9 cellular contexts compared by ENCODE assay signal in the genomic region with DNA sequence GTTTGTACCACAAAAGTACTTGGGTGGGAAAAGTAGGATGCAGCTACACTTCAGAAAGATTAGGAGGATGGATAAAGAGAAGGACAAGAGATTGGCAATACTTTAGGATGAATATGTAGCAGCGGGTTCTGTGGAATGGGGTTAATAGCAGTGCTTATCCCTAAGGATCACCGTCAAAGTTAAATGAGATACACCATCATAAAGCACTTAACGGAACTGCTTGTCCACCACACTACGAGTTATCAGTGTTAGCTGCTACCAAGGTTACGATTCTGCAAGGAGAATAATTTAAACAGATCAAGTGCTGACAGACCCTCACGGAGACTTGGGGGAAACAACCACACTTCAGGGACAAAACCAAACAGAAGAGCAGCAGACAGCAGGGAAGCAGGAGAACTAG. TPM values are rescaled to one million over a fixed set of nuclear protein-coding genes. Genes with fewer than 3 reads are reported as not detected.
DNase-seq lines count a peak whose midpoint lies in the region; FAIRE-seq and TF ChIP-seq lines count a peak whose summit lies in the region.
"Had no signal": no experiment of that assay in that cellular context is flagged by ENCODE, and none has a peak within 500 bp of the region (broad histone marks: within the 10 kb centered on the region; RNA-seq: fewer than 3 reads in every experiment).

No MANE protein-coding gene starts in this region.

- H3K27ac ChIP-seq in AG04450 (ENCODE audit: low read depth, low read length) (no peak overlapping the region), HUES48 (ENCODE audit: low read depth, low read length) (no peak overlapping the region)

- peaks cover 32% of the 10 kb centered on the region for H3K4me1 Mint-ChIP-seq in MCF 10A (ENCODE audit: insufficient read depth, unreplicated experiment)

- peak overlapping the region; percentile 98 for H3K4me3 ChIP-seq in AG04450 (ENCODE audit: low read depth, low read length)
- H3K4me3 ChIP-seq in HUES48 (ENCODE audit: low read depth, low read length), result peak overlapping the region; percentile 78
- H3K4me3 ChIP-seq in mucosa of stomach (ENCODE audit: low read length), result peak overlapping the region; percentile 62

- TF ChIP-seq CTCF in AG04450 (IDR thresholded peaks at IDR 0.05; ENCODE audit: low read depth, low read length) (no peak), MCF 10A (IDR thresholded peaks at IDR 0.05; ENCODE audit: unreplicated experiment) (no peak)

- H3K9me3 ChIP-seq in AG04450 (ENCODE audit: control insufficient read depth, insufficient read depth, low read length) (no peaks in the 10 kb centered on the region), HUES48 (ENCODE audit: control insufficient read depth, insufficient read depth, low read length) (no peaks in the 10 kb centered on the region), mucosa of stomach (ENCODE audit: control insufficient read depth, low read length) (no peaks in the 10 kb centered on the region)

- intact Hi-C loops in MCF 10A (cut with micrococcal nuclease), result loop anchor here (5.0 kb wide), 1 partner anchor 655 kb away; no protein-coding TSS in a partner anchor

- H3K9ac ChIP-seq in HUES48 (ENCODE audit: low read depth, low read length), result no peak overlapping the region
- peak overlapping the region; percentile 65 for H3K9ac ChIP-seq in mucosa of stomach (ENCODE audit: low read length)

- H3K27me3 Mint-ChIP-seq in MCF 10A (ENCODE audit: insufficient read depth, unreplicated experiment), result no peaks in the 10 kb centered on the region

- H3K4me1 ChIP-seq in HUES48 (ENCODE audit: control insufficient read depth, insufficient read depth, low read length) (peaks cover 7% of the 10 kb centered on the region), mucosa of stomach (ENCODE audit: control insufficient read depth, insufficient read depth, low read length) (peaks cover 10% of the 10 kb centered on the region)

- no peaks in the 10 kb centered on the region for H3K36me3 ChIP-seq in HUES48 (ENCODE audit: control insufficient read depth, insufficient read depth, low read length)
- no peaks in the 10 kb centered on the region for H3K36me3 ChIP-seq in mucosa of stomach (ENCODE audit: control insufficient read depth, insufficient read depth, low read length)

- no peaks in the 10 kb centered on the region for H3K9me3 Mint-ChIP-seq in MCF 10A (ENCODE audit: unreplicated experiment)

- H3K27ac Mint-ChIP-seq in MCF 10A (ENCODE audit: low read depth, unreplicated experiment), result peak overlapping the region; percentile 89

- H3K4me3 Mint-ChIP-seq in MCF 10A (ENCODE audit: unreplicated experiment), result peak overlapping the region; percentile 91

- POLR2A ChIA-PET in AG04450 (lab: Yijun Ruan, JAX) (interaction anchor here (0.6 kb wide), 1 partner anchor 24 kb away, joined by 5 read pairs; no protein-coding TSS in a partner anchor), MCF 10A (lab: Yijun Ruan, JAX) (interaction anchor here (0.8 to 1.9 kb wide), 9 partner anchors 13 to 216 kb away, joined by 3 to 13 read pairs (median 4); partner anchors contain the start of gene GXYLT2)

- no peaks in the 10 kb centered on the region for H3K27me3 ChIP-seq in AG04450 (ENCODE audit: control insufficient read depth, insufficient read depth, low read length)
- peaks cover 26% of the 10 kb centered on the region for H3K27me3 ChIP-seq in HUES48 (ENCODE audit: control insufficient read depth, insufficient read depth, low read length)
- no peaks in the 10 kb centered on the region for H3K27me3 ChIP-seq in mucosa of stomach (ENCODE audit: control insufficient read depth, insufficient read depth, low read length)

- DNase-seq in AG04450 (ENCODE audit: low read depth, low spot score) (no peak), MCF 10A (ENCODE audit: unreplicated experiment) (no peak), NCI-H526 (lab: John Stamatoyannopoulos, UW) (no peak), GF-D8 (lab: John Stamatoyannopoulos, UW) (no peak), D341Med (ENCODE audit: low spot score) (no peak), frontal cortex (ENCODE audit: low spot score in 2 of 2) (no peak)

- BruUV-seq in MCF 10A (replicated peaks; lab: Mats Ljungman, UMichigan), result no TSS peak

- peaks cover 8% of the 10 kb centered on the region for H3K36me3 Mint-ChIP-seq in MCF 10A (ENCODE audit: insufficient read depth, unreplicated experiment)

- FAIRE-seq in frontal cortex (lab: Jason Lieb, UNC), result no peak
- FAIRE-seq: TTC549 had no signal

- CTCF ChIA-PET in AG04450 (lab: Charles Lee), result interaction anchor here (1.4 to 1.6 kb wide), 2 partner anchors 24 to 238 kb away, joined by 3 to 7 read pairs; no protein-coding TSS in a partner anchor
- CTCF ChIA-PET in MCF 10A (lab: Yijun Ruan, JAX), result interaction anchor here (0.6 to 10.5 kb wide), 3 partner anchors 209 to 1677 kb away, joined by 3 to 221 read pairs (median 65); no protein-coding TSS in a partner anchor

RNA-seq across cellular contexts. Expression of gene SHQ1, which starts 1.0 kb away (rescaled TPM):
- polyA plus RNA-seq in AG04450 (2011; rRNA removed), result 14.1 and 16.6 TPM in 2 replicates
- polyA minus RNA-seq in AG04450 (2011; rRNA and poly(A)+ RNA removed), result 8.0 and 10.6 TPM in 2 replicates
- 17.4 and 30.4 TPM in 2 replicates for total RNA-seq in MCF 10A (2022)
- 15.9 TPM for total RNA-seq in frontal cortex

RNA-seq across cellular contexts. Expression of gene GXYLT2, which starts 40.6 kb away (rescaled TPM):
- 36.0 and 42.5 TPM in 2 replicates for polyA plus RNA-seq in AG04450 (2011; rRNA removed)
- polyA minus RNA-seq in AG04450 (2011; rRNA and poly(A)+ RNA removed), result 43.1 and 56.9 TPM in 2 replicates
- total RNA-seq in MCF 10A (2022), result 3.9 and 4.1 TPM in 2 replicates
- 2.4 TPM for total RNA-seq in frontal cortex
